11 cellular contexts compared by ENCODE assay signal in genomic region chr16:4494746-4495490, GRCh38. TPM values are rescaled to one million over a fixed set of nuclear protein-coding genes. Genes with fewer than 3 reads are reported as not detected.
A peak's percentile ranks its signal among the peaks of the same experiment; 100 is the strongest.
DNase-seq lines count a peak whose midpoint lies in the region; ATAC-seq, FAIRE-seq and TF ChIP-seq lines count a peak whose summit lies in the region.
"Had no signal": no experiment of that assay in that cellular context is flagged by ENCODE, and none has a peak within 500 bp of the region (broad histone marks: within the 10 kb centered on the region; RNA-seq: fewer than 3 reads in every experiment).

No MANE protein-coding gene starts in this region.

- H3K27me3 ChIP-seq in CD4-positive, alpha-beta T cell (ENCODE audit: control insufficient read depth, insufficient read depth, low read length): no peaks in the 10 kb centered on the region
- H3K27me3 ChIP-seq in HUES48 (ENCODE audit: control insufficient read depth, insufficient read depth, low read length): no peaks in the 10 kb centered on the region
- no peaks in the 10 kb centered on the region for H3K27me3 ChIP-seq in bronchial epithelial cell (ENCODE audit: control insufficient read depth, insufficient read depth, low read length)
- no peaks in the 10 kb centered on the region for H3K27me3 ChIP-seq in mesenchymal stem cell (ENCODE audit: control insufficient read depth in 1 of 2, insufficient read depth in 1 of 2, low read length in 2 of 2)

- H3K4ac ChIP-seq in mesenchymal stem cell (ENCODE audit: low read depth in 1 of 2, low read length in 2 of 2): no peak overlapping the region

- TF ChIP-seq CTCF in CD4-positive, alpha-beta T cell (IDR thresholded peaks at IDR 0.05): no peak
- no peak for TF ChIP-seq CTCF in bronchial epithelial cell (IDR thresholded peaks at IDR 0.05; ENCODE audit: insufficient read depth, low read length, severe bottlenecking)
- no peak for TF ChIP-seq CTCF in GM10248 (IDR thresholded peaks at IDR 0.05; ENCODE audit: control extremely low read depth, extremely low read depth, low read depth, missing control alignments)

- no peaks in the 10 kb centered on the region for H3K9me3 ChIP-seq in CD4-positive, alpha-beta T cell (ENCODE audit: control insufficient read depth, low read length)
- H3K9me3 ChIP-seq in HUES48 (ENCODE audit: control insufficient read depth, insufficient read depth, low read length): no peaks in the 10 kb centered on the region
- no peaks in the 10 kb centered on the region for H3K9me3 ChIP-seq in mesenchymal stem cell (ENCODE audit: control insufficient read depth, low read length)

- H3K18ac ChIP-seq in mesenchymal stem cell (ENCODE audit: low read depth in 1 of 2, low read length in 2 of 2): peak overlapping the region in 1 of 2 experiments; percentile 28

- no peak overlapping the region for H2BK5ac ChIP-seq in mesenchymal stem cell (ENCODE audit: low read depth, low read length, poor library complexity, severe bottlenecking)

- peak overlapping the region; percentile 19 for H4K8ac ChIP-seq in mesenchymal stem cell (ENCODE audit: low read length)

- peak overlapping the region; percentile 6 for H2AK5ac ChIP-seq in mesenchymal stem cell (ENCODE audit: low read length, severe bottlenecking)

- no peak overlapping the region for H3K4me3 Mint-ChIP-seq in CD4-positive, alpha-beta T cell

- H3K27me3 Mint-ChIP-seq in CD4-positive, alpha-beta T cell: no peaks in the 10 kb centered on the region

- H3K14ac ChIP-seq in mesenchymal stem cell (ENCODE audit: low read length in 2 of 2): no peak overlapping the region

- peaks cover 88% of the 10 kb centered on the region for H3K4me1 Mint-ChIP-seq in CD4-positive, alpha-beta T cell (ENCODE audit: low read depth)

- FAIRE-seq in bronchial epithelial cell (lab: Jason Lieb, UNC): no peak

- no peak overlapping the region for H2BK15ac ChIP-seq in mesenchymal stem cell (ENCODE audit: low read depth, poor library complexity, severe bottlenecking)

- WGBS in mesenchymal stem cell: 41% methylated on average over 5 of the region's 6 CpGs

- peaks cover 70% of the 10 kb centered on the region for H3K36me3 Mint-ChIP-seq in CD4-positive, alpha-beta T cell (ENCODE audit: low read depth)

- CTCF ChIA-PET in CD4-positive, alpha-beta T cell (lab: Charles Lee): interaction anchor here (0.9 kb wide), 1 partner anchor 18 kb away, joined by 3 read pairs; the partner anchor contains the start of gene HMOX2
- CTCF ChIA-PET in GM10248 (lab: Yijun Ruan, JAX): interaction anchor here (1.4 to 1.9 kb wide), 2 partner anchors 10 to 13 kb away, joined by 6 to 7 read pairs; no protein-coding TSS in a partner anchor

- H3K27ac Mint-ChIP-seq in CD4-positive, alpha-beta T cell: peak overlapping the region; percentile 87

- intact Hi-C loops in CD4-positive, alpha-beta T cell (cut with DNase I, micrococcal nuclease): no loop called here

- peak overlapping the region in 1 of 2 experiments; percentile 73 for H2BK12ac ChIP-seq in mesenchymal stem cell (ENCODE audit: low read length in 2 of 2)

- H3K79me1 ChIP-seq in mesenchymal stem cell (replicated peaks; ENCODE audit: low read length, poor library complexity, severe bottlenecking): peaks cover 21% of the 10 kb centered on the region

- no peak overlapping the region for H3K4me2 ChIP-seq in mesenchymal stem cell (ENCODE audit: low read length, poor library complexity, severe bottlenecking)

- no peak for ATAC-seq in CD4-positive, alpha-beta T cell (ENCODE audit: poor library complexity)
- ATAC-seq in HG03457 (IDR thresholded peaks at IDR 0.05; ENCODE audit: unreplicated experiment): no peak

- no peak overlapping the region for H3K9ac ChIP-seq in HUES48 (ENCODE audit: low read depth, low read length)
- H3K9ac ChIP-seq in mesenchymal stem cell (ENCODE audit: low read length): peak overlapping the region; percentile 7

- H3K36me3 ChIP-seq in HUES48 (ENCODE audit: control insufficient read depth, insufficient read depth, low read length) (no peaks in the 10 kb centered on the region), bronchial epithelial cell (ENCODE audit: control insufficient read depth, insufficient read depth, low read length) (no peaks in the 10 kb centered on the region), mesenchymal stem cell (ENCODE audit: control insufficient read depth in 1 of 2, insufficient read depth in 2 of 2, low read depth in 1 of 2, low read length in 2 of 2) (peaks cover 0 to 14% of the 10 kb centered on the region in 2 experiments)

- no peak overlapping the region for H2BK120ac ChIP-seq in mesenchymal stem cell (ENCODE audit: low read depth, low read length)

- no peak overlapping the region for H2AFZ ChIP-seq in mesenchymal stem cell (ENCODE audit: low read depth, low read length)

- no peaks in the 10 kb centered on the region for H3K9me3 Mint-ChIP-seq in CD4-positive, alpha-beta T cell

- no peak overlapping the region for H3K4me3 ChIP-seq in HUES48 (ENCODE audit: low read depth, low read length)
- no peak overlapping the region for H3K4me3 ChIP-seq in bronchial epithelial cell (ENCODE audit: low read depth, low read length)
- H3K4me3 ChIP-seq in mesenchymal stem cell (ENCODE audit: insufficient read depth in 1 of 2, low read depth in 1 of 2, low read length in 2 of 2): no peak overlapping the region

- H4K91ac ChIP-seq in mesenchymal stem cell (ENCODE audit: low read length): no peak overlapping the region

- no peak for DNase-seq in CD4-positive, alpha-beta T cell
- DNase-seq in bronchial epithelial cell (ENCODE audit: low read depth): peak; percentile 97
- DNase-seq in mesenchymal stem cell: peak; percentile 79
- DNase-seq in GM10248 (ENCODE audit: extremely low spot score): no peak
- no peak for DNase-seq in DMS53 treated with DMSO at 0.1 percent for 48 hours (lab: John Stamatoyannopoulos, UW; ENCODE audit: unreplicated experiment)
- no peak for DNase-seq in DMS 273 (lab: John Stamatoyannopoulos, UW; ENCODE audit: unreplicated experiment)
- DNase-seq: activated T-cell treated with anti-CD3 and anti-CD28 coated beads for 4 hours; NCI-H1694 treated with DMSO at 0.1 percent for 48 hours; stimulated activated CD4-positive, alpha-beta T cell treated with anti-CD3 and anti-CD28 coated beads, Interleukin-1b, Interleukin-23, amount 100 ng/mL, for 48 hours had no signal

- no peak overlapping the region for H3K23ac ChIP-seq in mesenchymal stem cell (ENCODE audit: low read length in 2 of 2)

- no peak overlapping the region for H3K27ac ChIP-seq in CD4-positive, alpha-beta T cell (ENCODE audit: low read depth, low read length)
- H3K27ac ChIP-seq in HUES48 (ENCODE audit: low read depth, low read length) (peak overlapping the region; percentile 64), mesenchymal stem cell (ENCODE audit: low read length, poor library complexity, severe bottlenecking) (peak overlapping the region; percentile 58)

- H3K4me1 ChIP-seq in HUES48 (ENCODE audit: control insufficient read depth, insufficient read depth, low read length) (peaks cover 8% of the 10 kb centered on the region), mesenchymal stem cell (ENCODE audit: control insufficient read depth, insufficient read depth, low read depth, low read length) (peaks cover 13% of the 10 kb centered on the region)

- POLR2A ChIA-PET in CD4-positive, alpha-beta T cell (lab: Charles Lee): interaction anchor here (1.6 kb wide), 1 partner anchor 10 kb away, joined by 8 read pairs; no protein-coding TSS in a partner anchor
- POLR2A ChIA-PET in GM10248 (lab: Yijun Ruan, JAX): no interaction called here

RNA-seq across cellular contexts. Expression of gene HMOX2, which starts 18.7 kb away (rescaled TPM):
- 10 to 100 TPM; 63.4 to 66.4 TPM for total RNA-seq in CD4-positive, alpha-beta T cell
- total RNA-seq in bronchial epithelial cell: 66.1 and 92.7 TPM in 2 replicates
- 42.5 TPM for polyA plus RNA-seq in mesenchymal stem cell (2013, experiment 1 of 2)
- polyA plus RNA-seq in mesenchymal stem cell (2013, experiment 2 of 2): 41.6 TPM

RNA-seq across cellular contexts. Expression of gene NMRAL1, which starts 20.5 kb away (rescaled TPM):
- total RNA-seq in CD4-positive, alpha-beta T cell: 10 to 100 TPM; 28.6 to 29.5 TPM
- total RNA-seq in bronchial epithelial cell: 62.7 and 69.4 TPM in 2 replicates
- polyA plus RNA-seq in mesenchymal stem cell (2013, experiment 1 of 2): 47.8 TPM
- polyA plus RNA-seq in mesenchymal stem cell (2013, experiment 2 of 2): 47.4 TPM

RNA-seq across cellular contexts. Expression of gene CDIP1, which starts 43.7 kb away (rescaled TPM):
- 10 to 100 TPM; 19.5 to 22.4 TPM for total RNA-seq in CD4-positive, alpha-beta T cell
- total RNA-seq in bronchial epithelial cell: 7.4 and 9.5 TPM in 2 replicates
- 27.5 TPM for polyA plus RNA-seq in mesenchymal stem cell (2013, experiment 1 of 2)
- 28.7 TPM for polyA plus RNA-seq in mesenchymal stem cell (2013, experiment 2 of 2)

Comparison
In these comparisons a context has a peak if more than half of its experiments do, and no peak if none do; other contexts are left out.
1. DNase-seq: peak in bronchial epithelial cell (single experiment) and mesenchymal stem cell (single experiment); none in CD4-positive, alpha-beta T cell (0 of 10), GM10248 (single experiment), DMS53 treated with DMSO at 0.1 percent for 48 hours (single experiment) and DMS 273 (single experiment).